Comparison of ENCODE assay signal across 11 cellular contexts in genomic region chr4:1250921-1251772, GRCh38. TPM values are rescaled to one million over a fixed set of nuclear protein-coding genes. Genes with fewer than 3 reads are reported as not detected.
DNase-seq lines count a peak whose midpoint lies in the region; ATAC-seq lines count a peak whose summit lies in the region.
"Had no signal": no experiment of that assay in that cellular context is flagged by ENCODE, and none has a peak within 500 bp of the region (broad histone marks: within the 10 kb centered on the region; RNA-seq: fewer than 3 reads in every experiment).

No MANE protein-coding gene starts in this region.

- H3K9me3 Mint-ChIP-seq in activated CD8-positive, alpha-beta memory T cell treated with anti-CD3 and anti-CD28 coated beads, Interleukin-2, amount 10 ng/mL, durations not matched to agents 7 days and 5 days (ENCODE audit: low read depth) = peaks cover 22% of the 10 kb centered on the region
- peaks cover 25% of the 10 kb centered on the region for H3K9me3 Mint-ChIP-seq in activated naive CD8-positive, alpha-beta T cell treated with anti-CD3 and anti-CD28 coated beads, Interleukin-2, amount 10 ng/mL, durations not matched to agents 7 days and 5 days

- peaks cover 58% of the 10 kb centered on the region for H3K36me3 Mint-ChIP-seq in activated CD8-positive, alpha-beta memory T cell treated with anti-CD3 and anti-CD28 coated beads, Interleukin-2, amount 10 ng/mL, durations not matched to agents 7 days and 5 days
- peaks cover 54% of the 10 kb centered on the region for H3K36me3 Mint-ChIP-seq in activated naive CD8-positive, alpha-beta T cell treated with anti-CD3 and anti-CD28 coated beads, Interleukin-2, amount 10 ng/mL, durations not matched to agents 7 days and 5 days

- POLR2A ChIA-PET in activated naive CD8-positive, alpha-beta T cell treated with anti-CD3 and anti-CD28 coated beads, Interleukin-2, amount 10 ng/mL, durations not matched to agents 7 days and 5 days (lab: Charles Lee) = interaction anchor here (0.8 to 5.9 kb wide), 8 partner anchors 15 to 461 kb away, joined by 3 to 82 read pairs (median 25); partner anchors contain the start of genes MAEA, SLBP, SPON2 and UVSSA

- H3K27me3 Mint-ChIP-seq in activated CD8-positive, alpha-beta memory T cell treated with anti-CD3 and anti-CD28 coated beads, Interleukin-2, amount 10 ng/mL, durations not matched to agents 7 days and 5 days = no peaks in the 10 kb centered on the region
- H3K27me3 Mint-ChIP-seq in activated naive CD8-positive, alpha-beta T cell treated with anti-CD3 and anti-CD28 coated beads, Interleukin-2, amount 10 ng/mL, durations not matched to agents 7 days and 5 days = no peaks in the 10 kb centered on the region

- no peaks in the 10 kb centered on the region for H3K9me3 ChIP-seq in stomach smooth muscle (ENCODE audit: control insufficient read depth in 2 of 2, low read length in 2 of 2)

- no peak for ATAC-seq in activated CD8-positive, alpha-beta memory T cell treated with anti-CD3 and anti-CD28 coated beads, Interleukin-2, amount 10 ng/mL, durations not matched to agents 7 days and 5 days
- no peak for ATAC-seq in activated naive CD8-positive, alpha-beta T cell treated with anti-CD3 and anti-CD28 coated beads, Interleukin-2, amount 10 ng/mL, durations not matched to agents 7 days and 5 days (ENCODE audit: low read depth)
- ATAC-seq in GM19328 (IDR thresholded peaks at IDR 0.05; ENCODE audit: unreplicated experiment) = no peak
- ATAC-seq: activated naive CD4-positive, alpha-beta T cell treated with anti-CD3 and anti-CD28 coated beads, Interleukin-2, amount 50 U/mL, for 72 hours had no signal

- H3K4me3 Mint-ChIP-seq in activated CD8-positive, alpha-beta memory T cell treated with anti-CD3 and anti-CD28 coated beads, Interleukin-2, amount 10 ng/mL, durations not matched to agents 7 days and 5 days = peak overlapping the region; percentile 78
- H3K4me3 Mint-ChIP-seq in activated naive CD8-positive, alpha-beta T cell treated with anti-CD3 and anti-CD28 coated beads, Interleukin-2, amount 10 ng/mL, durations not matched to agents 7 days and 5 days = peak overlapping the region; percentile 87

- peak overlapping the region; percentile 15 for H3K27ac Mint-ChIP-seq in activated CD8-positive, alpha-beta memory T cell treated with anti-CD3 and anti-CD28 coated beads, Interleukin-2, amount 10 ng/mL, durations not matched to agents 7 days and 5 days
- peak overlapping the region; percentile 95 for H3K27ac Mint-ChIP-seq in activated naive CD8-positive, alpha-beta T cell treated with anti-CD3 and anti-CD28 coated beads, Interleukin-2, amount 10 ng/mL, durations not matched to agents 7 days and 5 days

- no peaks in the 10 kb centered on the region for H3K27me3 ChIP-seq in stomach smooth muscle (ENCODE audit: control insufficient read depth in 1 of 2, insufficient read depth in 2 of 2, low read length in 2 of 2)

- H3K4me3 ChIP-seq in stomach smooth muscle (ENCODE audit: low read length in 2 of 2) = no peak overlapping the region

- peaks cover 60% of the 10 kb centered on the region for H3K4me1 Mint-ChIP-seq in activated CD8-positive, alpha-beta memory T cell treated with anti-CD3 and anti-CD28 coated beads, Interleukin-2, amount 10 ng/mL, durations not matched to agents 7 days and 5 days
- peaks cover 40% of the 10 kb centered on the region for H3K4me1 Mint-ChIP-seq in activated naive CD8-positive, alpha-beta T cell treated with anti-CD3 and anti-CD28 coated beads, Interleukin-2, amount 10 ng/mL, durations not matched to agents 7 days and 5 days

- CTCF ChIA-PET in activated CD8-positive, alpha-beta memory T cell treated with anti-CD3 and anti-CD28 coated beads, Interleukin-2, amount 10 ng/mL, durations not matched to agents 7 days and 5 days (lab: Charles Lee) = interaction anchor here (0.9 to 6.3 kb wide), 5 partner anchors 17 to 120 kb away, joined by 3 to 58 read pairs (median 4); no protein-coding TSS in a partner anchor

- peaks cover 0 to 3% of the 10 kb centered on the region in 2 donors for H3K36me3 ChIP-seq in stomach smooth muscle (ENCODE audit: control insufficient read depth in 2 of 2, insufficient read depth in 2 of 2, low read length in 2 of 2)

- no peak overlapping the region for H3K9ac ChIP-seq in stomach smooth muscle (ENCODE audit: low read length in 2 of 2)

- DNase-seq in activated CD8-positive, alpha-beta memory T cell treated with anti-CD3 and anti-CD28 coated beads, Interleukin-2, amount 10 ng/mL, durations not matched to agents 7 days and 5 days = no peak
- DNase-seq in activated CD8-positive, alpha-beta memory T cell treated with anti-CD3 and anti-CD28 coated beads, Interleukin-2, amount 50 U/mL, for 48 hours = no peak
- DNase-seq in activated naive CD8-positive, alpha-beta T cell treated with anti-CD3 and anti-CD28 coated beads, Interleukin-2, amount 10 ng/mL, durations not matched to agents 7 days and 5 days = no peak
- DNase-seq in mesenteric fat pad (ENCODE audit: low spot score) (peak; percentile 64), MV-4-11 (lab: John Stamatoyannopoulos, UW) (no peak), NCI-H2081 (lab: John Stamatoyannopoulos, UW) (no peak)
- DNase-seq: IMR-90, NCI-H2171 treated with DMSO at 0.1 percent for 48 hours had no signal

- H3K27ac ChIP-seq in stomach smooth muscle (ENCODE audit: low read length) = peak overlapping the region; percentile 89

- peaks cover 39% of the 10 kb centered on the region for H3K4me1 ChIP-seq in stomach smooth muscle (ENCODE audit: control insufficient read depth, insufficient read depth, low read length)

RNA-seq across cellular contexts. Expression of gene CTBP1, which starts 2.2 kb away (rescaled TPM):
- total RNA-seq in activated CD8-positive, alpha-beta memory T cell treated with anti-CD3 and anti-CD28 coated beads, Interleukin-2, amount 10 ng/mL, durations not matched to agents 7 days and 5 days = 100 to 1,000 TPM; 193 to 250 TPM
- 100 to 1,000 TPM; 194 to 211 TPM for total RNA-seq in activated naive CD8-positive, alpha-beta T cell treated with anti-CD3 and anti-CD28 coated beads, Interleukin-2, amount 10 ng/mL, durations not matched to agents 7 days and 5 days
- total RNA-seq in mesenteric fat pad = 147 TPM

RNA-seq across cellular contexts. Expression of gene MAEA, which starts 38.5 kb away (rescaled TPM):
- total RNA-seq in activated CD8-positive, alpha-beta memory T cell treated with anti-CD3 and anti-CD28 coated beads, Interleukin-2, amount 10 ng/mL, durations not matched to agents 7 days and 5 days = 10 to 100 TPM; 63.9 to 70.0 TPM
- 10 to 100 TPM; 73.2 to 82.9 TPM for total RNA-seq in activated naive CD8-positive, alpha-beta T cell treated with anti-CD3 and anti-CD28 coated beads, Interleukin-2, amount 10 ng/mL, durations not matched to agents 7 days and 5 days
- 46.8 TPM for total RNA-seq in mesenteric fat pad
